Comparison of ENCODE assay signal across 32 cellular contexts in the genomic region with DNA sequence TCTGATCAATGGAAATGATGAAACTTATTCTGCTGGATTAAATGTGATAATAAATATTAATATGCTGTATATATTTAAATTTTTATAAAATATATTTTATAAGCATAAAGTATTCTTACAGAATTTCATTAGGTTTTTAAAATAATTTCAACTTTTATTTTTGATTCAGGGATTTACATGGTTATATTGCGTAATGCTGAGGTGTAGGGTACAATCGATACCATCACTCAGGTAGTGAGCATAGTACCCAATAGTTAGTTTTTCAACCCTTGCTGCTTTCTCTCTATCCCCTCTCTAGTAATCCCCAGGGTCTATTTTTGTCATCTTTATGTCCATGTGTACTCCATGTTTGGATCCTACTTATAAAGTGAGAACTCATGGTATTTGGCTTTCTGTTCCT. TPM values are rescaled to one million over a fixed set of nuclear protein-coding genes. Genes with fewer than 3 reads are reported as not detected.
"Had no signal": no experiment of that assay in that cellular context is flagged by ENCODE, and none has a peak within 500 bp of the region (broad histone marks: within the 10 kb centered on the region; RNA-seq: fewer than 3 reads in every experiment).

No MANE protein-coding gene starts in this region.

- H3K4me1 Mint-ChIP-seq: stimulated activated effector memory CD8-positive, alpha-beta T cell treated with anti-CD3 and anti-CD28 coated beads, Interleukin-12 subunit alpha, Interleukin-12 subunit beta, amount 100 ng/mL, for 72 hours had no signal

- H3K4me1 ChIP-seq: parathyroid adenoma, psoas muscle, stomach, thyroid gland, vagina had no signal

- H3K27me3 Mint-ChIP-seq: stimulated activated naive B cell treated with anti-CD40 and anti-IgM and Interleukin-4, amounts not matched to agents 10 μg/mL and 1 μg/mL and 100 μg/mL, for 72 hours had no signal

- H3K27ac Mint-ChIP-seq: naive B cell; naive thymus-derived CD8-positive, alpha-beta T cell; natural killer cell treated with Interleukin-12 subunit alpha and Interleukin-12 subunit beta and Interleukin-15 and Interleukin-18, amount 100 ng/mL, for 72 hours; nephron progenitor cell; progenitor cell of endocrine pancreas; stimulated activated effector memory CD8-positive, alpha-beta T cell treated with anti-CD3 and anti-CD28 coated beads, Interleukin-12 subunit alpha, Interleukin-12 subunit beta, amount 100 ng/mL, for 72 hours; stimulated activated naive B cell treated with anti-CD40 and anti-IgM and Interleukin-4, amounts not matched to agents 10 μg/mL and 1 μg/mL and 100 μg/mL, for 72 hours; stimulated activated naive CD8-positive, alpha-beta T cell treated with anti-CD3 and anti-CD28 coated beads, Interleukin-15, Interleukin-2, amounts not matched to agents 100 ng/mL and 50 ng/mL, for 24 hours had no signal

- DNase-seq: naive B cell; naive thymus-derived CD8-positive, alpha-beta T cell; nephron progenitor cell; occipital lobe; ovary; posterior cingulate gyrus; psoas muscle; right cardiac atrium; spleen; stimulated activated CD4-positive, alpha-beta T cell treated with anti-CD3 and anti-CD28 coated beads, Interleukin-15, amount 100 ng/mL, for 24 hours; stimulated activated CD4-positive, alpha-beta T cell treated with anti-CD3 and anti-CD28 coated beads, Interleukin-2, amount 100 ng/mL, for 24 hours; stimulated activated CD4-positive, alpha-beta T cell treated with anti-CD3 and anti-CD28 coated beads, Interleukin-2, amount 100 ng/mL, for 48 hours; stimulated activated CD4-positive, alpha-beta T cell treated with anti-CD3 and anti-CD28 coated beads, Interleukin-4, amount 100 ng/mL, for 24 hours; stimulated activated naive B cell treated with anti-CD40 and anti-IgM and Interleukin-4, amounts not matched to agents 10 μg/mL and 1 μg/mL and 100 μg/mL, for 72 hours; stimulated activated naive CD4-positive, alpha-beta T cell treated with Interleukin-2 at 50 U/mL for 16 hours; stomach; thyroid gland; trophoblast cell; upper lobe of left lung had no signal

- H3K9ac ChIP-seq: parathyroid adenoma had no signal

- H3K4me3 ChIP-seq: ovary, psoas muscle, skin epidermis, smooth muscle cell, stomach, thoracic aorta, thyroid gland, tibial nerve, upper lobe of left lung, vagina had no signal

- H3K27ac ChIP-seq: ovary, parathyroid adenoma, psoas muscle, skin epidermis, spleen, stomach, thoracic aorta, thyroid gland, tibial nerve, upper lobe of left lung, vagina had no signal

- H3K79me2 ChIP-seq: parathyroid adenoma had no signal

- H3K4me3 Mint-ChIP-seq: naive B cell; naive thymus-derived CD8-positive, alpha-beta T cell; natural killer cell treated with Interleukin-12 subunit alpha and Interleukin-12 subunit beta and Interleukin-15 and Interleukin-18, amount 100 ng/mL, for 72 hours; nephron progenitor cell; neural crest cell; stimulated activated effector memory CD8-positive, alpha-beta T cell treated with anti-CD3 and anti-CD28 coated beads, Interleukin-12 subunit alpha, Interleukin-12 subunit beta, amount 100 ng/mL, for 72 hours; stimulated activated naive B cell treated with anti-CD40 and anti-IgM and Interleukin-4, amounts not matched to agents 10 μg/mL and 1 μg/mL and 100 μg/mL, for 72 hours; stimulated activated naive CD8-positive, alpha-beta T cell treated with anti-CD3 and anti-CD28 coated beads, Interleukin-15, Interleukin-2, amounts not matched to agents 100 ng/mL and 50 ng/mL, for 24 hours had no signal

- H3K4me2 ChIP-seq: smooth muscle cell had no signal

- H2AFZ ChIP-seq: parathyroid adenoma had no signal

- H3K9me3 Mint-ChIP-seq: naive B cell; natural killer cell treated with Interleukin-12 subunit alpha and Interleukin-12 subunit beta and Interleukin-15 and Interleukin-18, amount 100 ng/mL, for 72 hours; nephron progenitor cell; stimulated activated naive B cell treated with anti-CD40 and anti-IgM and Interleukin-4, amounts not matched to agents 10 μg/mL and 1 μg/mL and 100 μg/mL, for 72 hours; stimulated activated naive CD8-positive, alpha-beta T cell treated with anti-CD3 and anti-CD28 coated beads, Interleukin-15, Interleukin-2, amounts not matched to agents 100 ng/mL and 50 ng/mL, for 24 hours had no signal

- ATAC-seq: naive thymus-derived CD8-positive, alpha-beta T cell; natural killer cell treated with Interleukin-12 subunit alpha and Interleukin-12 subunit beta and Interleukin-15 and Interleukin-18, amount 100 ng/mL, for 72 hours; psoas muscle; right cardiac atrium; sciatic nerve; stimulated activated effector memory CD8-positive, alpha-beta T cell treated with anti-CD3 and anti-CD28 coated beads, Interleukin-12 subunit alpha, Interleukin-12 subunit beta, amount 100 ng/mL, for 72 hours; stimulated activated naive B cell treated with anti-CD40 and anti-IgM and Interleukin-4, amounts not matched to agents 10 μg/mL and 1 μg/mL and 100 μg/mL, for 72 hours had no signal

- H3K27me3 ChIP-seq: ovary, spleen, stomach, thyroid gland, tibial nerve, upper lobe of left lung, vagina had no signal

- FAIRE-seq: urothelium cell line had no signal

- H3K36me3 ChIP-seq: ovary, vagina had no signal

- H3K9me3 ChIP-seq: ovary, psoas muscle, spleen, stomach, thoracic aorta, thyroid gland, tibial nerve, upper lobe of left lung, vagina had no signal

- H3K36me3 Mint-ChIP-seq: naive thymus-derived CD8-positive, alpha-beta T cell; natural killer cell treated with Interleukin-12 subunit alpha and Interleukin-12 subunit beta and Interleukin-15 and Interleukin-18, amount 100 ng/mL, for 72 hours; stimulated activated effector memory CD8-positive, alpha-beta T cell treated with anti-CD3 and anti-CD28 coated beads, Interleukin-12 subunit alpha, Interleukin-12 subunit beta, amount 100 ng/mL, for 72 hours had no signal

RNA-seq across cellular contexts. Expression of gene TLR4, which starts 5.7 kb away (rescaled TPM):
- total RNA-seq: progenitor cell of endocrine pancreas had no signal
